ENCODE assay signal across 1 cellular context in the genomic region with DNA sequence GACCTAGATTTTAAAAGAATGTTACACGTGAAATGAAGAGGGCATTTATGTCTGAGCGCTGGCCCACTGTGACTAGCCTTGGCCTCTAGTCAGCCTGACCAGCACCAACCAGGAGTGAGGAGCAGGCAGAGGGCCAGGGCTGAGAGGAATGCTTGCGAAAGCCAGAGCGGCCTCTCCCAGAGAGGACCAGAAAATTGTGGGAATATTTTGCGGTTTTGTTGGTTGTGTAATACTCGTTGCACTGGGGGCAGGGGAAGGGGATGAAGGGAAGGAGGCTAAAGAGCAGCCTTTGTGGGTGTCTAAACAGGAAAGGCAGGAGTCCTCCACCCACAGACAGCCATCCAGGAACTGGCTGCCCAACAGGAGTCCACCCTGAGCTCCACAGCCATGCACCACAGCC.
TF ChIP-seq lines count a peak whose summit lies in the region.

No MANE protein-coding gene starts in this region.

TF ChIP-seq in A549, 52 proteins besides CTCF, POLR2A, EP300 and RAD21 (continued from another document):
- TF ChIP-seq TFCP2L1 (CRISPR knock-in tag; IDR thresholded peaks at IDR 0.05) (no peak), SMC3 (IDR thresholded peaks at IDR 0.05) (peak; percentile 59), ZFP36 (IDR thresholded peaks at IDR 0.05; ENCODE audit: borderline replicate concordance, partially characterized antibody) (no peak), EHMT2 (IDR thresholded peaks at IDR 0.05; ENCODE audit: low read depth) (no peak), KDM5A (IDR thresholded peaks at IDR 0.05) (no peak), CBX8 (IDR thresholded peaks at IDR 0.05) (no peak), RARB (CRISPR knock-in tag; IDR thresholded peaks at IDR 0.05) (no peak), FOSB (CRISPR knock-in tag; IDR thresholded peaks at IDR 0.05) (no peak), RCOR1 (IDR thresholded peaks at IDR 0.05; ENCODE audit: low read depth, low read length) (no peak), CHD2 (IDR thresholded peaks at IDR 0.05; ENCODE audit: low read length, partially characterized antibody) (no peak), CHD4 (IDR thresholded peaks at IDR 0.05; ENCODE audit: borderline replicate concordance) (no peak), ZC3H11A (IDR thresholded peaks at IDR 0.05) (no peak), CBX2 (IDR thresholded peaks at IDR 0.05; ENCODE audit: borderline replicate concordance, low read depth) (no peak), RFX5 (IDR thresholded peaks at IDR 0.05) (no peak)
- TF ChIP-seq, protein P1, sequence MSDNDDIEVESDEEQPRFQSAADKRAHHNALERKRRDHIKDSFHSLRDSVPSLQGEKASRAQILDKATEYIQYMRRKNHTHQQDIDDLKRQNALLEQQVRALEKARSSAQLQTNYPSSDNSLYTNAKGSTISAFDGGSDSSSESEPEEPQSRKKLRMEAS (IDR thresholded peaks at IDR 0.05): peak; percentile 66
- TF ChIP-seq, protein P2, sequence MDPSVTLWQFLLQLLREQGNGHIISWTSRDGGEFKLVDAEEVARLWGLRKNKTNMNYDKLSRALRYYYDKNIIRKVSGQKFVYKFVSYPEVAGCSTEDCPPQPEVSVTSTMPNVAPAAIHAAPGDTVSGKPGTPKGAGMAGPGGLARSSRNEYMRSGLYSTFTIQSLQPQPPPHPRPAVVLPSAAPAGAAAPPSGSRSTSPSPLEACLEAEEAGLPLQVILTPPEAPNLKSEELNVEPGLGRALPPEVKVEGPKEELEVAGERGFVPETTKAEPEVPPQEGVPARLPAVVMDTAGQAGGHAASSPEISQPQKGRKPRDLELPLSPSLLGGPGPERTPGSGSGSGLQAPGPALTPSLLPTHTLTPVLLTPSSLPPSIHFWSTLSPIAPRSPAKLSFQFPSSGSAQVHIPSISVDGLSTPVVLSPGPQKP (IDR thresholded peaks at IDR 0.05; ENCODE audit: low read depth, low read length): no peak
- TF ChIP-seq, protein P3, sequence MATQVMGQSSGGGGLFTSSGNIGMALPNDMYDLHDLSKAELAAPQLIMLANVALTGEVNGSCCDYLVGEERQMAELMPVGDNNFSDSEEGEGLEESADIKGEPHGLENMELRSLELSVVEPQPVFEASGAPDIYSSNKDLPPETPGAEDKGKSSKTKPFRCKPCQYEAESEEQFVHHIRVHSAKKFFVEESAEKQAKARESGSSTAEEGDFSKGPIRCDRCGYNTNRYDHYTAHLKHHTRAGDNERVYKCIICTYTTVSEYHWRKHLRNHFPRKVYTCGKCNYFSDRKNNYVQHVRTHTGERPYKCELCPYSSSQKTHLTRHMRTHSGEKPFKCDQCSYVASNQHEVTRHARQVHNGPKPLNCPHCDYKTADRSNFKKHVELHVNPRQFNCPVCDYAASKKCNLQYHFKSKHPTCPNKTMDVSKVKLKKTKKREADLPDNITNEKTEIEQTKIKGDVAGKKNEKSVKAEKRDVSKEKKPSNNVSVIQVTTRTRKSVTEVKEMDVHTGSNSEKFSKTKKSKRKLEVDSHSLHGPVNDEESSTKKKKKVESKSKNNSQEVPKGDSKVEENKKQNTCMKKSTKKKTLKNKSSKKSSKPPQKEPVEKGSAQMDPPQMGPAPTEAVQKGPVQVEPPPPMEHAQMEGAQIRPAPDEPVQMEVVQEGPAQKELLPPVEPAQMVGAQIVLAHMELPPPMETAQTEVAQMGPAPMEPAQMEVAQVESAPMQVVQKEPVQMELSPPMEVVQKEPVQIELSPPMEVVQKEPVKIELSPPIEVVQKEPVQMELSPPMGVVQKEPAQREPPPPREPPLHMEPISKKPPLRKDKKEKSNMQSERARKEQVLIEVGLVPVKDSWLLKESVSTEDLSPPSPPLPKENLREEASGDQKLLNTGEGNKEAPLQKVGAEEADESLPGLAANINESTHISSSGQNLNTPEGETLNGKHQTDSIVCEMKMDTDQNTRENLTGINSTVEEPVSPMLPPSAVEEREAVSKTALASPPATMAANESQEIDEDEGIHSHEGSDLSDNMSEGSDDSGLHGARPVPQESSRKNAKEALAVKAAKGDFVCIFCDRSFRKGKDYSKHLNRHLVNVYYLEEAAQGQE (IDR thresholded peaks at IDR 0.05): no peak
- TF ChIP-seq, protein P4, sequence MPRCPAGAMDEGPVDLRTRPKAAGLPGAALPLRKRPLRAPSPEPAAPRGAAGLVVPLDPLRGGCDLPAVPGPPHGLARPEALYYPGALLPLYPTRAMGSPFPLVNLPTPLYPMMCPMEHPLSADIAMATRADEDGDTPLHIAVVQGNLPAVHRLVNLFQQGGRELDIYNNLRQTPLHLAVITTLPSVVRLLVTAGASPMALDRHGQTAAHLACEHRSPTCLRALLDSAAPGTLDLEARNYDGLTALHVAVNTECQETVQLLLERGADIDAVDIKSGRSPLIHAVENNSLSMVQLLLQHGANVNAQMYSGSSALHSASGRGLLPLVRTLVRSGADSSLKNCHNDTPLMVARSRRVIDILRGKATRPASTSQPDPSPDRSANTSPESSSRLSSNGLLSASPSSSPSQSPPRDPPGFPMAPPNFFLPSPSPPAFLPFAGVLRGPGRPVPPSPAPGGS (IDR thresholded peaks at IDR 0.05): peak; percentile 70; the same call in 1 of the 3 replicates
TF ChIP-seq in A549: peak in this region for 10.
